17 cellular contexts compared by ENCODE assay signal in genomic region chr1:3712573-3713535, GRCh38. TPM values are rescaled to one million over a fixed set of nuclear protein-coding genes. Genes with fewer than 3 reads are reported as not detected.
DNase-seq lines count a peak whose midpoint lies in the region; ATAC-seq and TF ChIP-seq lines count a peak whose summit lies in the region.
"Had no signal": no experiment of that assay in that cellular context is flagged by ENCODE, and none has a peak within 500 bp of the region (broad histone marks: within the 10 kb centered on the region; RNA-seq: fewer than 3 reads in every experiment).

No MANE protein-coding gene starts in this region.

- no peak overlapping the region for H3K27ac Mint-ChIP-seq in activated CD4-positive, alpha-beta T cell treated with anti-CD3 and anti-CD28 coated beads, Interleukin-2, amount 10 ng/mL, durations not matched to agents 24 days and 14 days
- H3K27ac Mint-ChIP-seq: activated CD4-positive, alpha-beta memory T cell treated with anti-CD3 and anti-CD28 coated beads, Interleukin-2, amount 10 ng/mL, durations not matched to agents 7 days and 5 days; mesothelial cell of epicardium had no signal

- TF ChIP-seq CTCF in LNCaP clone FGC (IDR thresholded peaks at IDR 0.05; ENCODE audit: control insufficient read depth, extremely low read depth, insufficient read depth): no peak

- no peaks in the 10 kb centered on the region for H3K27me3 Mint-ChIP-seq in activated CD4-positive, alpha-beta T cell treated with anti-CD3 and anti-CD28 coated beads, Interleukin-2, amount 10 ng/mL, durations not matched to agents 24 days and 14 days

- peak; percentile 92 for DNase-seq in Ammon's horn (ENCODE audit: low spot score)
- peak; percentile 33 for DNase-seq in LNCaP clone FGC (ENCODE audit: low read depth)
- DNase-seq in caudate nucleus (lab: John Stamatoyannopoulos, UW): peak in 57 of 61 donors; percentile 9 to 88 (median 76)
- peak; percentile 85 for DNase-seq in medulla oblongata (ENCODE audit: extremely low spot score)
- no peak for DNase-seq in H4 (ENCODE audit: low spot score)
- DNase-seq in T-helper 2 cell: no peak
- DNase-seq in activated CD4-positive, alpha-beta T cell treated with anti-CD3 and anti-CD28 coated beads, Interleukin-2, amount 10 ng/mL, durations not matched to agents 24 days and 14 days: no peak
- DNase-seq: activated CD4-positive, alpha-beta memory T cell treated with anti-CD3 and anti-CD28 coated beads, Interleukin-2, amount 10 ng/mL, durations not matched to agents 7 days and 5 days; activated effector memory CD4-positive, alpha-beta T cell treated with Interleukin-2 at 50 U/mL for 16 hours; DND-41; H7; NCI-H748 treated with DMSO at 0.1 percent for 48 hours; stimulated activated CD4-positive, alpha-beta T cell treated with anti-CD3 and anti-CD28 coated beads, Interleukin-12 subunit alpha, Interleukin-12 subunit beta, amount 100 ng/mL, for 4 hours had no signal

- no peak for ATAC-seq in HG03457 (IDR thresholded peaks at IDR 0.05; ENCODE audit: unreplicated experiment)

- H3K27ac ChIP-seq in caudate nucleus (ENCODE audit: low read depth, low read length): peak overlapping the region; percentile 88

- H3K4me3 Mint-ChIP-seq in activated CD4-positive, alpha-beta T cell treated with anti-CD3 and anti-CD28 coated beads, Interleukin-2, amount 10 ng/mL, durations not matched to agents 24 days and 14 days: no peak overlapping the region
- H3K4me3 Mint-ChIP-seq: activated CD4-positive, alpha-beta memory T cell treated with anti-CD3 and anti-CD28 coated beads, Interleukin-2, amount 10 ng/mL, durations not matched to agents 7 days and 5 days; mesothelial cell of epicardium had no signal

- no peaks in the 10 kb centered on the region for H3K4me1 Mint-ChIP-seq in activated CD4-positive, alpha-beta T cell treated with anti-CD3 and anti-CD28 coated beads, Interleukin-2, amount 10 ng/mL, durations not matched to agents 24 days and 14 days
- H3K4me1 Mint-ChIP-seq: activated CD4-positive, alpha-beta memory T cell treated with anti-CD3 and anti-CD28 coated beads, Interleukin-2, amount 10 ng/mL, durations not matched to agents 7 days and 5 days had no signal

- H3K4me3 ChIP-seq in LNCaP clone FGC (ENCODE audit: low read depth, low read length): no peak overlapping the region

- intact Hi-C loops in activated CD4-positive, alpha-beta T cell treated with anti-CD3 and anti-CD28 coated beads, Interleukin-2, amount 10 ng/mL, durations not matched to agents 24 days and 14 days (cut with micrococcal nuclease): no loop called here

- no peaks in the 10 kb centered on the region for H3K36me3 Mint-ChIP-seq in activated CD4-positive, alpha-beta T cell treated with anti-CD3 and anti-CD28 coated beads, Interleukin-2, amount 10 ng/mL, durations not matched to agents 24 days and 14 days (ENCODE audit: low read depth)
- H3K36me3 Mint-ChIP-seq: mesothelial cell of epicardium had no signal

- H3K9me3 Mint-ChIP-seq in activated CD4-positive, alpha-beta T cell treated with anti-CD3 and anti-CD28 coated beads, Interleukin-2, amount 10 ng/mL, durations not matched to agents 24 days and 14 days: no peaks in the 10 kb centered on the region
- H3K9me3 Mint-ChIP-seq: activated CD4-positive, alpha-beta memory T cell treated with anti-CD3 and anti-CD28 coated beads, Interleukin-2, amount 10 ng/mL, durations not matched to agents 7 days and 5 days; mesothelial cell of epicardium had no signal

RNA-seq across cellular contexts. Expression of gene CCDC27, which starts 39.4 kb away (rescaled TPM):
- not detected in 2 replicates for total RNA-seq in H4 (2014; rRNA removed; shearing (Covaris generic))
- not detected in 2 replicates for total RNA-seq in activated CD4-positive, alpha-beta T cell treated with anti-CD3 and anti-CD28 coated beads, Interleukin-2, amount 10 ng/mL, durations not matched to agents 24 days and 14 days
- total RNA-seq: activated CD4-positive, alpha-beta memory T cell treated with anti-CD3 and anti-CD28 coated beads, Interleukin-2, amount 10 ng/mL, durations not matched to agents 7 days and 5 days; astrocyte; mesothelial cell of epicardium; osteocyte had no signal

RNA-seq across cellular contexts. Expression of gene SMIM1, which starts 59.7 kb away (rescaled TPM):
- total RNA-seq in H4 (2014; rRNA removed; shearing (Covaris generic)): not detected in 2 replicates
- total RNA-seq in activated CD4-positive, alpha-beta T cell treated with anti-CD3 and anti-CD28 coated beads, Interleukin-2, amount 10 ng/mL, durations not matched to agents 24 days and 14 days: 0.66 and 1.4 TPM in 2 replicates
- total RNA-seq: activated CD4-positive, alpha-beta memory T cell treated with anti-CD3 and anti-CD28 coated beads, Interleukin-2, amount 10 ng/mL, durations not matched to agents 7 days and 5 days had no signal

Comparison
In these comparisons a context has a peak if more than half of its experiments do, and no peak if none do; other contexts are left out.
1. DNase-seq: peak in Ammon's horn (single experiment), LNCaP clone FGC (single experiment), caudate nucleus (57 of 61) and medulla oblongata (single experiment); none in H4 (single experiment), T-helper 2 cell (0 of 5) and activated CD4-positive, alpha-beta T cell treated with anti-CD3 and anti-CD28 coated beads, Interleukin-2, amount 10 ng/mL, durations not matched to agents 24 days and 14 days (single experiment).